In genomic region chr1:85464497-85465098, GRCh38 we compare ENCODE assay signal across 1 cellular context.
TF ChIP-seq lines count a peak whose summit lies in the region.

No MANE protein-coding gene starts in this region.

TF ChIP-seq in H1, 55 proteins besides CTCF, POLR2A, EP300 and RAD21 (continued from another document):
- TF ChIP-seq KDM4A (IDR thresholded peaks at IDR 0.05; ENCODE audit: low read depth, low read length, severe bottlenecking) (peak; percentile 96), GABPA (IDR thresholded peaks at IDR 0.05; ENCODE audit: borderline replicate concordance, insufficient read depth, low read length) (no peak), BCL11A (IDR thresholded peaks at IDR 0.05; ENCODE audit: low read depth in 2 of 2, low read length in 2 of 2) (no peak), SP1 (IDR thresholded peaks at IDR 0.05; ENCODE audit: low read depth, low read length) (no peak), NRF1 (IDR thresholded peaks at IDR 0.05; ENCODE audit: low read depth, low read length) (no peak), POLR2AphosphoS5 (IDR thresholded peaks at IDR 0.05; ENCODE audit: low read depth, low read length) (peak; percentile 41; the same call in 1 of the 2 replicates), SP4 (IDR thresholded peaks at IDR 0.05; ENCODE audit: low read length) (no peak), YY1 (IDR thresholded peaks at IDR 0.05; ENCODE audit: low read depth, low read length) (peak; percentile 43; the same call in 1 of the 2 replicates), PHF8 (conservative IDR thresholded peaks at IDR 0.05; ENCODE audit: low read depth, low read length) (peak; percentile 31; the same call in 1 of the 2 replicates), CHD1 (IDR thresholded peaks at IDR 0.05; ENCODE audit: low read depth, low read length) (no peak), SP2 (IDR thresholded peaks at IDR 0.05; ENCODE audit: low read length) (no peak), JUN (IDR thresholded peaks at IDR 0.05; ENCODE audit: low read depth, low read length) (no peak), TAF7 (optimal IDR thresholded peaks at IDR 0.05; ENCODE audit: borderline replicate concordance, low read depth, low read length) (no peak), TAF1 (IDR thresholded peaks at IDR 0.05; ENCODE audit: low read depth, low read length) (no peak; the same call in 1 of the 2 replicates), ATF2 (IDR thresholded peaks at IDR 0.05; ENCODE audit: low read length) (no peak), SIX5 (IDR thresholded peaks at IDR 0.05; ENCODE audit: low read depth, low read length) (no peak), BACH1 (IDR thresholded peaks at IDR 0.05; ENCODE audit: low read length) (no peak), CHD7 (IDR thresholded peaks at IDR 0.05; ENCODE audit: insufficient replicate concordance, low read length) (no peak), HDAC6 (IDR thresholded peaks at IDR 0.05; ENCODE audit: low read depth, low read length) (no peak), CEBPB (IDR thresholded peaks at IDR 0.05; ENCODE audit: low read depth, low read length) (no peak), E2F6 (IDR thresholded peaks at IDR 0.05) (peak; percentile 68), SUZ12 (IDR thresholded peaks at IDR 0.05; ENCODE audit: low read length) (no peak), HDAC2 (IDR thresholded peaks at IDR 0.05; ENCODE audit: borderline replicate concordance in 1 of 2, low read depth in 2 of 2, low read length in 2 of 2) (no peak), MAX (IDR thresholded peaks at IDR 0.05) (peak; percentile 84), USF2 (IDR thresholded peaks at IDR 0.05; ENCODE audit: low read length) (no peak), NANOG (IDR thresholded peaks at IDR 0.05; ENCODE audit: insufficient read depth, low read depth, low read length, poor library complexity, severe bottlenecking) (no peak)
